ENCODE assay signal across 1 cellular context in the genomic region with DNA sequence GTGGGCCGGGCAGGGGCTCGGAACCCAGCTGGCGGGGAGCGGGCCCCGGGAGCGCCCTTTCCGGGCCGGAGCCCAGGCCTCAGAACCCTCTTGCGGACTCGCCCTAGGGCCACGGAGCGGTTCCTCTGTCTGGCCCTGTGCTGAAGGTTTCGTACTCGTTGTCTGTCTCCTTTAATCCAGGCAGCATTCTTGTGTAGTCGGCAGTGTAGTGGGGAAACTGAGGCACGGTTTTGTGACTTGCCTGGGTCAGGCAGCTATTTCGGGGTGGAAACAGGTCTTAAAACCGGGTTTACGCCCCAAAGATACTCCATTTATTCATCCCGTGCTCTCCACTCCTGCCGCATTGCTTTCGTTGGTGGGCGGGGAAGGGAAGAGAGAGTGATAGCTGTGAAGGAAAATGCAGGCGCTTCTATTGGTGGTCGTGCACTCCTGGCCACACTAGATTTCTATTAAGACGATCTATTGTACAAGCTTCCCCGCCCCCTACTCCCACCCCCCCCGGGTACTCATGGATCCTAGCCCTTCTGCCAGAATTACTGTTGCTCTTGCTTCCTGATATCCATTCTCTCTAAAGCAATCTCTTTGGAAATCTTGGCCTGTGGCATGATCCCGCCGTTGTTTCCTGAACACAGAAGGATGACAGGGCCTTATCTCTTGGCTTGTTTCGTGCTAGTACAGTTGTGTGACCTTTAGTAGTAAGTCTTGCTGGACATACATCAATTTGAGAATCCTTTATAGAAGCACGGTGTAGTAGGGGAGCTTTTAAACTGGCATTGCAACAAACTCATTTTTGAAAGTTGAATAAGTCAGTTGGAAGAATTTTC.
A peak's percentile ranks its signal among the peaks of the same experiment; 100 is the strongest.
TF ChIP-seq lines count a peak whose summit lies in the region.

No MANE protein-coding gene starts in this region.

TF ChIP-seq in HepG2, 621 proteins besides CTCF, POLR2A, EP300 and RAD21 (continued from another document and continues in another):
- TF ChIP-seq GABPA (IDR thresholded peaks at IDR 0.05; ENCODE audit: low read depth, low read length): no peak
- TF ChIP-seq GABPA (CRISPR knock-in tag; IDR thresholded peaks at IDR 0.05; ENCODE audit: low read depth): no peak
- no peak for TF ChIP-seq ZNF143 (CRISPR knock-in tag; IDR thresholded peaks at IDR 0.05)
- no peak for TF ChIP-seq NFYC (CRISPR knock-in tag; IDR thresholded peaks at IDR 0.05)
- no peak for TF ChIP-seq POLR2G (IDR thresholded peaks at IDR 0.05; ENCODE audit: low read depth, low read length)
- TF ChIP-seq CHD2 (IDR thresholded peaks at IDR 0.05; ENCODE audit: low read depth, low read length): no peak
- no peak for TF ChIP-seq SRSF4 (IDR thresholded peaks at IDR 0.05; ENCODE audit: low read depth, low read length, poor library complexity, severe bottlenecking)
- TF ChIP-seq, protein P1, sequence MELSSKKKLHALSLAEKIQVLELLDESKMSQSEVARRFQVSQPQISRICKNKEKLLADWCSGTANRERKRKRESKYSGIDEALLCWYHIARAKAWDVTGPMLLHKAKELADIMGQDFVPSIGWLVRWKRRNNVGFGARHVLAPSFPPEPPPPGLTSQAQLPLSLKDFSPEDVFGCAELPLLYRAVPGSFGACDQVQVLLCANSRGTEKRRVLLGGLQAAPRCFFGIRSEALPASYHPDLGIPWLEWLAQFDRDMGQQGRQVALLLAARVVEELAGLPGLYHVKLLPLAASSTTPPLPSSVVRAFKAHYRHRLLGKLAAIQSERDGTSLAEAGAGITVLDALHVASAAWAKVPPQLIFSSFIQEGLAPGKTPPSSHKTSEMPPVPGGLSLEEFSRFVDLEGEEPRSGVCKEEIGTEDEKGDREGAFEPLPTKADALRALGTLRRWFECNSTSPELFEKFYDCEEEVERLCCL (CRISPR knock-in tag; IDR thresholded peaks at IDR 0.05; ENCODE audit: borderline replicate concordance): no peak
- TF ChIP-seq ZNF790 (CRISPR knock-in tag; IDR thresholded peaks at IDR 0.05; ENCODE audit: borderline replicate concordance): no peak
- no peak for TF ChIP-seq NBN (conservative IDR thresholded peaks at IDR 0.05)
- no peak for TF ChIP-seq POGZ (CRISPR knock-in tag; IDR thresholded peaks at IDR 0.05)
- TF ChIP-seq IKZF1 (IDR thresholded peaks at IDR 0.05): no peak
- no peak for TF ChIP-seq SYNCRIP (IDR thresholded peaks at IDR 0.05; ENCODE audit: insufficient read depth, low read depth, low read length)
- TF ChIP-seq HNRNPLL (IDR thresholded peaks at IDR 0.05; ENCODE audit: low read depth, low read length, poor library complexity, severe bottlenecking): no peak
- TF ChIP-seq SALL1 (CRISPR knock-in tag; IDR thresholded peaks at IDR 0.05): no peak
- no peak for TF ChIP-seq ZNF878 (CRISPR knock-in tag; IDR thresholded peaks at IDR 0.05)
- TF ChIP-seq, protein P2, sequence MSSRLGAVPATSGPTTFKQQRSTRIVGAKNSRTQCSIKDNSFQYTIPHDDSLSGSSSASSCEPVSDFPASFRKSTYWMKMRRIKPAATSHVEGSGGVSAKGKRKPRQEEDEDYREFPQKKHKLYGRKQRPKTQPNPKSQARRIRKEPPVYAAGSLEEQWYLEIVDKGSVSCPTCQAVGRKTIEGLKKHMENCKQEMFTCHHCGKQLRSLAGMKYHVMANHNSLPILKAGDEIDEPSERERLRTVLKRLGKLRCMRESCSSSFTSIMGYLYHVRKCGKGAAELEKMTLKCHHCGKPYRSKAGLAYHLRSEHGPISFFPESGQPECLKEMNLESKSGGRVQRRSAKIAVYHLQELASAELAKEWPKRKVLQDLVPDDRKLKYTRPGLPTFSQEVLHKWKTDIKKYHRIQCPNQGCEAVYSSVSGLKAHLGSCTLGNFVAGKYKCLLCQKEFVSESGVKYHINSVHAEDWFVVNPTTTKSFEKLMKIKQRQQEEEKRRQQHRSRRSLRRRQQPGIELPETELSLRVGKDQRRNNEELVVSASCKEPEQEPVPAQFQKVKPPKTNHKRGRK (CRISPR knock-in tag; IDR thresholded peaks at IDR 0.05): no peak
- no peak for TF ChIP-seq FOXK2 (IDR thresholded peaks at IDR 0.05)
- TF ChIP-seq, protein P3, sequence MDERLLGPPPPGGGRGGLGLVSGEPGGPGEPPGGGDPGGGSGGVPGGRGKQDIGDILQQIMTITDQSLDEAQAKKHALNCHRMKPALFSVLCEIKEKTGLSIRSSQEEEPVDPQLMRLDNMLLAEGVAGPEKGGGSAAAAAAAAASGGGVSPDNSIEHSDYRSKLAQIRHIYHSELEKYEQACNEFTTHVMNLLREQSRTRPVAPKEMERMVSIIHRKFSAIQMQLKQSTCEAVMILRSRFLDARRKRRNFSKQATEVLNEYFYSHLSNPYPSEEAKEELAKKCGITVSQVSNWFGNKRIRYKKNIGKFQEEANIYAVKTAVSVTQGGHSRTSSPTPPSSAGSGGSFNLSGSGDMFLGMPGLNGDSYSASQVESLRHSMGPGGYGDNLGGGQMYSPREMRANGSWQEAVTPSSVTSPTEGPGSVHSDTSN (CRISPR knock-in tag; IDR thresholded peaks at IDR 0.05): no peak
- no peak for TF ChIP-seq ZNF367 (CRISPR knock-in tag; IDR thresholded peaks at IDR 0.05; ENCODE audit: borderline replicate concordance)
- TF ChIP-seq CREM (IDR thresholded peaks at IDR 0.05): no peak
- no peak for TF ChIP-seq CREM (CRISPR knock-in tag; IDR thresholded peaks at IDR 0.05)
- no peak for TF ChIP-seq SOX6 (IDR thresholded peaks at IDR 0.05)
- TF ChIP-seq SOX6 (CRISPR knock-in tag; IDR thresholded peaks at IDR 0.05): no peak; the same call in 1 of the 2 replicates
- TF ChIP-seq MXI1 (IDR thresholded peaks at IDR 0.05; ENCODE audit: borderline replicate concordance, low read depth, low read length): no peak
- no peak for TF ChIP-seq MTF2 (CRISPR knock-in tag; IDR thresholded peaks at IDR 0.05; ENCODE audit: borderline replicate concordance)
- TF ChIP-seq, protein P4, sequence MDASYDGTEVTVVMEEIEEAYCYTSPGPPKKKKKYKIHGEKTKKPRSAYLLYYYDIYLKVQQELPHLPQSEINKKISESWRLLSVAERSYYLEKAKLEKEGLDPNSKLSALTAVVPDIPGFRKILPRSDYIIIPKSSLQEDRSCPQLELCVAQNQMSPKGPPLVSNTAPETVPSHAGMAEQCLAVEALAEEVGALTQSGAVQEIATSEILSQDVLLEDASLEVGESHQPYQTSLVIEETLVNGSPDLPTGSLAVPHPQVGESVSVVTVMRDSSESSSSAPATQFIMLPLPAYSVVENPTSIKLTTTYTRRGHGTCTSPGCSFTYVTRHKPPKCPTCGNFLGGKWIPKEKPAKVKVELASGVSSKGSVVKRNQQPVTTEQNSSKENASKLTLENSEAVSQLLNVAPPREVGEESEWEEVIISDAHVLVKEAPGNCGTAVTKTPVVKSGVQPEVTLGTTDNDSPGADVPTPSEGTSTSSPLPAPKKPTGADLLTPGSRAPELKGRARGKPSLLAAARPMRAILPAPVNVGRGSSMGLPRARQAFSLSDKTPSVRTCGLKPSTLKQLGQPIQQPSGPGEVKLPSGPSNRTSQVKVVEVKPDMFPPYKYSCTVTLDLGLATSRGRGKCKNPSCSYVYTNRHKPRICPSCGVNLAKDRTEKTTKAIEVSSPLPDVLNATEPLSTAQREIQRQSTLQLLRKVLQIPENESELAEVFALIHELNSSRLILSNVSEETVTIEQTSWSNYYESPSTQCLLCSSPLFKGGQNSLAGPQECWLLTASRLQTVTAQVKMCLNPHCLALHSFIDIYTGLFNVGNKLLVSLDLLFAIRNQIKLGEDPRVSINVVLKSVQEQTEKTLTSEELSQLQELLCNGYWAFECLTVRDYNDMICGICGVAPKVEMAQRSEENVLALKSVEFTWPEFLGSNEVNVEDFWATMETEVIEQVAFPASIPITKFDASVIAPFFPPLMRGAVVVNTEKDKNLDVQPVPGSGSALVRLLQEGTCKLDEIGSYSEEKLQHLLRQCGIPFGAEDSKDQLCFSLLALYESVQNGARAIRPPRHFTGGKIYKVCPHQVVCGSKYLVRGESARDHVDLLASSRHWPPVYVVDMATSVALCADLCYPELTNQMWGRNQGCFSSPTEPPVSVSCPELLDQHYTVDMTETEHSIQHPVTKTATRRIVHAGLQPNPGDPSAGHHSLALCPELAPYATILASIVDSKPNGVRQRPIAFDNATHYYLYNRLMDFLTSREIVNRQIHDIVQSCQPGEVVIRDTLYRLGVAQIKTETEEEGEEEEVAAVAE (CRISPR knock-in tag; IDR thresholded peaks at IDR 0.05; ENCODE audit: borderline replicate concordance): no peak
- no peak for TF ChIP-seq ZNF446 (CRISPR knock-in tag; IDR thresholded peaks at IDR 0.05)
- no peak for TF ChIP-seq RNF2 (conservative IDR thresholded peaks at IDR 0.05; ENCODE audit: low read depth)
- TF ChIP-seq, protein P5, sequence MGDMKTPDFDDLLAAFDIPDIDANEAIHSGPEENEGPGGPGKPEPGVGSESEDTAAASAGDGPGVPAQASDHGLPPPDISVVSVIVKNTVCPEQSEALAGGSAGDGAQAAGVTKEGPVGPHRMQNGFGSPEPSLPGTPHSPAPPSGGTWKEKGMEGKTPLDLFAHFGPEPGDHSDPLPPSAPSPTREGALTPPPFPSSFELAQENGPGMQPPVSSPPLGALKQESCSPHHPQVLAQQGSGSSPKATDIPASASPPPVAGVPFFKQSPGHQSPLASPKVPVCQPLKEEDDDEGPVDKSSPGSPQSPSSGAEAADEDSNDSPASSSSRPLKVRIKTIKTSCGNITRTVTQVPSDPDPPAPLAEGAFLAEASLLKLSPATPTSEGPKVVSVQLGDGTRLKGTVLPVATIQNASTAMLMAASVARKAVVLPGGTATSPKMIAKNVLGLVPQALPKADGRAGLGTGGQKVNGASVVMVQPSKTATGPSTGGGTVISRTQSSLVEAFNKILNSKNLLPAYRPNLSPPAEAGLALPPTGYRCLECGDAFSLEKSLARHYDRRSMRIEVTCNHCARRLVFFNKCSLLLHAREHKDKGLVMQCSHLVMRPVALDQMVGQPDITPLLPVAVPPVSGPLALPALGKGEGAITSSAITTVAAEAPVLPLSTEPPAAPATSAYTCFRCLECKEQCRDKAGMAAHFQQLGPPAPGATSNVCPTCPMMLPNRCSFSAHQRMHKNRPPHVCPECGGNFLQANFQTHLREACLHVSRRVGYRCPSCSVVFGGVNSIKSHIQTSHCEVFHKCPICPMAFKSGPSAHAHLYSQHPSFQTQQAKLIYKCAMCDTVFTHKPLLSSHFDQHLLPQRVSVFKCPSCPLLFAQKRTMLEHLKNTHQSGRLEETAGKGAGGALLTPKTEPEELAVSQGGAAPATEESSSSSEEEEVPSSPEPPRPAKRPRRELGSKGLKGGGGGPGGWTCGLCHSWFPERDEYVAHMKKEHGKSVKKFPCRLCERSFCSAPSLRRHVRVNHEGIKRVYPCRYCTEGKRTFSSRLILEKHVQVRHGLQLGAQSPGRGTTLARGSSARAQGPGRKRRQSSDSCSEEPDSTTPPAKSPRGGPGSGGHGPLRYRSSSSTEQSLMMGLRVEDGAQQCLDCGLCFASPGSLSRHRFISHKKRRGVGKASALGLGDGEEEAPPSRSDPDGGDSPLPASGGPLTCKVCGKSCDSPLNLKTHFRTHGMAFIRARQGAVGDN (CRISPR knock-in tag; IDR thresholded peaks at IDR 0.05): no peak; the same call in 1 of the 2 replicates
- TF ChIP-seq, protein P6, sequence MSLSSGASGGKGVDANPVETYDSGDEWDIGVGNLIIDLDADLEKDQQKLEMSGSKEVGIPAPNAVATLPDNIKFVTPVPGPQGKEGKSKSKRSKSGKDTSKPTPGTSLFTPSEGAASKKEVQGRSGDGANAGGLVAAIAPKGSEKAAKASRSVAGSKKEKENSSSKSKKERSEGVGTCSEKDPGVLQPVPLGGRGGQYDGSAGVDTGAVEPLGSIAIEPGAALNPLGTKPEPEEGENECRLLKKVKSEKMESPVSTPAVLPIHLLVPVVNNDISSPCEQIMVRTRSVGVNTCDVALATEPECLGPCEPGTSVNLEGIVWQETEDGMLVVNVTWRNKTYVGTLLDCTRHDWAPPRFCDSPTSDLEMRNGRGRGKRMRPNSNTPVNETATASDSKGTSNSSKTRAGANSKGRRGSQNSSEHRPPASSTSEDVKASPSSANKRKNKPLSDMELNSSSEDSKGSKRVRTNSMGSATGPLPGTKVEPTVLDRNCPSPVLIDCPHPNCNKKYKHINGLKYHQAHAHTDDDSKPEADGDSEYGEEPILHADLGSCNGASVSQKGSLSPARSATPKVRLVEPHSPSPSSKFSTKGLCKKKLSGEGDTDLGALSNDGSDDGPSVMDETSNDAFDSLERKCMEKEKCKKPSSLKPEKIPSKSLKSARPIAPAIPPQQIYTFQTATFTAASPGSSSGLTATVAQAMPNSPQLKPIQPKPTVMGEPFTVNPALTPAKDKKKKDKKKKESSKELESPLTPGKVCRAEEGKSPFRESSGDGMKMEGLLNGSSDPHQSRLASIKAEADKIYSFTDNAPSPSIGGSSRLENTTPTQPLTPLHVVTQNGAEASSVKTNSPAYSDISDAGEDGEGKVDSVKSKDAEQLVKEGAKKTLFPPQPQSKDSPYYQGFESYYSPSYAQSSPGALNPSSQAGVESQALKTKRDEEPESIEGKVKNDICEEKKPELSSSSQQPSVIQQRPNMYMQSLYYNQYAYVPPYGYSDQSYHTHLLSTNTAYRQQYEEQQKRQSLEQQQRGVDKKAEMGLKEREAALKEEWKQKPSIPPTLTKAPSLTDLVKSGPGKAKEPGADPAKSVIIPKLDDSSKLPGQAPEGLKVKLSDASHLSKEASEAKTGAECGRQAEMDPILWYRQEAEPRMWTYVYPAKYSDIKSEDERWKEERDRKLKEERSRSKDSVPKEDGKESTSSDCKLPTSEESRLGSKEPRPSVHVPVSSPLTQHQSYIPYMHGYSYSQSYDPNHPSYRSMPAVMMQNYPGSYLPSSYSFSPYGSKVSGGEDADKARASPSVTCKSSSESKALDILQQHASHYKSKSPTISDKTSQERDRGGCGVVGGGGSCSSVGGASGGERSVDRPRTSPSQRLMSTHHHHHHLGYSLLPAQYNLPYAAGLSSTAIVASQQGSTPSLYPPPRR (CRISPR knock-in tag; IDR thresholded peaks at IDR 0.05; ENCODE audit: borderline replicate concordance): no peak
- no peak for TF ChIP-seq ELF3 (CRISPR knock-in tag; IDR thresholded peaks at IDR 0.05)
- no peak for TF ChIP-seq CBX5 (CRISPR knock-in tag; IDR thresholded peaks at IDR 0.05; ENCODE audit: borderline replicate concordance)
- TF ChIP-seq CCDC6 (CRISPR knock-in tag; IDR thresholded peaks at IDR 0.05): peak; percentile 68
- TF ChIP-seq ZNF329 (CRISPR knock-in tag; IDR thresholded peaks at IDR 0.05; ENCODE audit: low read depth): no peak; the same call in 1 of the 2 replicates
- TF ChIP-seq ARNT (IDR thresholded peaks at IDR 0.05): no peak
- no peak for TF ChIP-seq HOXA5 (CRISPR knock-in tag; IDR thresholded peaks at IDR 0.05)
- TF ChIP-seq HNF4G (IDR thresholded peaks at IDR 0.05; ENCODE audit: borderline replicate concordance, low read depth, low read length): no peak
- no peak for TF ChIP-seq HNF4G (CRISPR knock-in tag; IDR thresholded peaks at IDR 0.05; ENCODE audit: borderline replicate concordance, low read depth)
- no peak for TF ChIP-seq SKI (IDR thresholded peaks at IDR 0.05; ENCODE audit: partially characterized antibody)
- TF ChIP-seq NFRKB (IDR thresholded peaks at IDR 0.05): no peak
- TF ChIP-seq, protein P7, sequence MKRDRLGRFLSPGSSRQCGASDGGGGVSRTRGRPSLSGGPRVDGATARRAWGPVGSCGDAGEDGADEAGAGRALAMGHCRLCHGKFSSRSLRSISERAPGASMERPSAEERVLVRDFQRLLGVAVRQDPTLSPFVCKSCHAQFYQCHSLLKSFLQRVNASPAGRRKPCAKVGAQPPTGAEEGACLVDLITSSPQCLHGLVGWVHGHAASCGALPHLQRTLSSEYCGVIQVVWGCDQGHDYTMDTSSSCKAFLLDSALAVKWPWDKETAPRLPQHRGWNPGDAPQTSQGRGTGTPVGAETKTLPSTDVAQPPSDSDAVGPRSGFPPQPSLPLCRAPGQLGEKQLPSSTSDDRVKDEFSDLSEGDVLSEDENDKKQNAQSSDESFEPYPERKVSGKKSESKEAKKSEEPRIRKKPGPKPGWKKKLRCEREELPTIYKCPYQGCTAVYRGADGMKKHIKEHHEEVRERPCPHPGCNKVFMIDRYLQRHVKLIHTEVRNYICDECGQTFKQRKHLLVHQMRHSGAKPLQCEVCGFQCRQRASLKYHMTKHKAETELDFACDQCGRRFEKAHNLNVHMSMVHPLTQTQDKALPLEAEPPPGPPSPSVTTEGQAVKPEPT (CRISPR knock-in tag; IDR thresholded peaks at IDR 0.05; ENCODE audit: low read depth): peak; percentile 17; the same call in 1 of the 2 replicates
- TF ChIP-seq FOXJ3 (CRISPR knock-in tag; IDR thresholded peaks at IDR 0.05; ENCODE audit: borderline replicate concordance): peak; percentile 2; the same call in 1 of the 2 replicates
